In the genomic region with DNA sequence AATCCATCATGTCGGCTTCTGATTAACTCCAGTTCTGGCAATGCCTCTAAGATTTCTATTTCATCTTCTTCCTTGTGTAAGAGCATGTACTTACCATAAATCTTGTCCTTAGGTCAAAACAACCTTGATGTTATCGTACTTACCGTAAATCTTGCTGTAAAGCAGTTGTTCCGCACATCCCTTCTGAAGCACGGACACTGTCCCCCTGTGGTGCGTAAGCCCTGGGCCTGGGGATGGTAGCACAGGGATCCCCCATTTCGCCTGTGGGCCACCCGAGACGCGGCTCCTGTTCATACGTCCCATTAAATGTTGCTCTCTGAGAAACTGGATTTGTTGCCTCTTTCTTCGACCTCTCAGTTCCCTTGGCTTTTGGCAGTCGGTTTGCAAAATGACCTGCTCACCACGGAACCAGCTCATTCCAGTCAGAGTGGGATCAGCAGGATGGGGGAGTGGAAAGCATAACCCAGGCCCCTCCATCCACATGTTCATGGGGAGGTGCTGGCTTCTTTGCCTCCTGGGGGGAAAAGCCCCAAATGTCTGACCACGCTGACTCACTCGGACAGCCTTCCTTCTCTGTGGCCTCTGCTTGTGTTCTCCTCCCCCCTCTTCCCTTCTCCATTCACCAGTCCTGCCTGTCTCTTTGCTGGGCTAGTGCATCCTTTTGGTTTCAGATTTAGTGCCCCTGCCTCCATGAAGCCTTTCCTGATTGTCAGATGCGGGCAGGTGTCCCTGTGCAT, we compare ENCODE assay signal across 14 cellular contexts. TPM values are rescaled to one million over a fixed set of nuclear protein-coding genes. Genes with fewer than 3 reads are reported as not detected.
DNase-seq lines count a peak whose midpoint lies in the region; ATAC-seq, FAIRE-seq and TF ChIP-seq lines count a peak whose summit lies in the region.
"Had no signal": no experiment of that assay in that cellular context is flagged by ENCODE, and none has a peak within 500 bp of the region (broad histone marks: within the 10 kb centered on the region; RNA-seq: fewer than 3 reads in every experiment).

No MANE protein-coding gene starts in this region.

- H4K91ac ChIP-seq in H1 (replicated peaks; ENCODE audit: insufficient read length, low read length) = no peak overlapping the region

- TF ChIP-seq EP300 in H1 (IDR thresholded peaks at IDR 0.05; ENCODE audit: borderline replicate concordance in 1 of 2, low read depth in 2 of 2, low read length in 2 of 2) = no peak

- 0 out of 2 replicates have a peak overlapping the region, but pooled peaks have one; percentile 2 for H2BK5ac ChIP-seq in H1 (ENCODE audit: low read depth, low read length)

- H4K5ac ChIP-seq in H1 (ENCODE audit: insufficient read length, low read depth, low read length) = no peak overlapping the region

- H3K27ac ChIP-seq in H1 (ENCODE audit: low read depth, low read length) = no peak overlapping the region
- H3K27ac ChIP-seq in osteoblast (ENCODE audit: low read depth, low read length) = peak overlapping the region; percentile 76
- H3K27ac ChIP-seq: C4-2B had no signal

- no peaks in the 10 kb centered on the region for H3K23me2 ChIP-seq in H1 (ENCODE audit: low read depth, low read length)

- H3K56ac ChIP-seq in H1 (replicated peaks; ENCODE audit: insufficient read length, low read depth, low read length) = no peak overlapping the region

- ATAC-seq in HG03354 (IDR thresholded peaks at IDR 0.05; ENCODE audit: poor library complexity, severe bottlenecking, unreplicated experiment) = no peak
- ATAC-seq: stimulated activated naive CD8-positive, alpha-beta T cell treated with anti-CD3 and anti-CD28 coated beads, Interleukin-15, Interleukin-2, amounts not matched to agents 100 U/mL and 50 U/mL, for 24 hours had no signal

- H3K9me3 ChIP-seq in H1 (ENCODE audit: insufficient read depth in 2 of 2, low read depth in 1 of 2, low read length in 1 of 2) (no peaks in the 10 kb centered on the region), osteoblast (ENCODE audit: low read depth, low read length) (no peaks in the 10 kb centered on the region)

- no peak overlapping the region for H3K4ac ChIP-seq in H1 (replicated peaks; ENCODE audit: insufficient read length, low read depth, low read length)

- no peak overlapping the region for H3K4me3 ChIP-seq in H1 (ENCODE audit: extremely low read depth in 1 of 4, insufficient read depth in 2 of 4, low read depth in 3 of 4, low read length in 4 of 4)
- peak overlapping the region; percentile 36 for H3K4me3 ChIP-seq in osteoblast (ENCODE audit: insufficient read depth, low read length)

- H3K4me2 ChIP-seq in H1 (ENCODE audit: insufficient read depth in 1 of 2, low read depth in 2 of 2, low read length in 2 of 2) = no peak overlapping the region
- peak overlapping the region; percentile 70 for H3K4me2 ChIP-seq in osteoblast (ENCODE audit: insufficient read depth, low read length)

- H4K20me1 ChIP-seq in H1 (replicated peaks in 1 of 2; ENCODE audit: control insufficient read depth in 1 of 2, insufficient read depth in 2 of 2, low read length in 2 of 2) (no peaks in the 10 kb centered on the region), osteoblast (ENCODE audit: insufficient read depth, low read length) (no peaks in the 10 kb centered on the region)

- peak overlapping the region; percentile 30; the same call in 1 of the 2 replicates for H2AK5ac ChIP-seq in H1 (ENCODE audit: low read depth, low read length)

- CTCF ChIA-PET in H1 (lab: Charles Lee; ENCODE audit: partially characterized antibody) = no interaction called here

- H2BK20ac ChIP-seq in H1 (ENCODE audit: low read length) = no peak overlapping the region

- H3K36me3 ChIP-seq in H1 (ENCODE audit: control insufficient read depth in 2 of 4, insufficient read depth in 4 of 4, low read length in 3 of 4) (no peaks in the 10 kb centered on the region), osteoblast (ENCODE audit: insufficient read depth, low read length) (no peaks in the 10 kb centered on the region)

- TF ChIP-seq POLR2A in H1 (IDR thresholded peaks at IDR 0.05; ENCODE audit: control extremely low read depth in 1 of 2, low read depth in 2 of 2, low read length in 2 of 2) = no peak

- no peak for TF ChIP-seq RAD21 in H1 (IDR thresholded peaks at IDR 0.05 in 1 of 2, conservative IDR thresholded peaks at IDR 0.05 in 1 of 2; ENCODE audit: low read depth in 2 of 2, low read length in 2 of 2)

- no peak overlapping the region for H3K18ac ChIP-seq in H1 (ENCODE audit: extremely low read depth, low read length)

- H2BK120ac ChIP-seq in H1 (replicated peaks; ENCODE audit: low read depth, low read length) = no peak overlapping the region

- no peak overlapping the region for H3K14ac ChIP-seq in H1 (ENCODE audit: insufficient read length)

- H3K27me3 ChIP-seq in H1 (replicated peaks in 1 of 4; ENCODE audit: control insufficient read depth in 3 of 4, extremely low read depth in 1 of 4, insufficient read depth in 3 of 4, low read length in 3 of 4) = no peaks in the 10 kb centered on the region
- H3K27me3 ChIP-seq in osteoblast (ENCODE audit: insufficient read depth, low read length) = no peaks in the 10 kb centered on the region

- 96% methylated on average over 16 of the region's 17 CpGs; no CpG with 5 or more reads in 1 of the 2 experiments for WGBS in H1 (ENCODE audit: extremely low coverage in 1 of 2, insufficient coverage in 1 of 2, insufficient read length in 1 of 2, insufficient replicate concordance in 2 of 2, low coverage in 1 of 2, low lambda C conversion rate in 2 of 2, missing lambda C conversion rate in 1 of 2), 2 experiments

- H4K8ac ChIP-seq in H1 (ENCODE audit: extremely low read depth, insufficient read depth, low read length) = no peak overlapping the region

- H3K79me2 ChIP-seq in H1 (ENCODE audit: control insufficient read depth in 1 of 2, insufficient read depth in 2 of 2, low read length in 2 of 2) (no peaks in the 10 kb centered on the region), osteoblast (ENCODE audit: insufficient read depth, low read length) (peaks cover 79% of the 10 kb centered on the region)

- POLR2A ChIA-PET in H1 (lab: Charles Lee; ENCODE audit: partially characterized antibody) = no interaction called here

- peak; percentile 60 for DNase-seq in ELR (ENCODE audit: low read depth)
- DNase-seq in H1 (ENCODE audit: low read depth in 1 of 2, low spot score in 2 of 2) = no peak
- peak; percentile 85 for DNase-seq in osteoblast (ENCODE audit: insufficient read length, low spot score, missing footprints)
- no peak for DNase-seq in amniotic stem cell (lab: John Stamatoyannopoulos, UW)
- no peak for DNase-seq in NCI-H2107 treated with DMSO at 0.1 percent for 48 hours (lab: John Stamatoyannopoulos, UW; ENCODE audit: unreplicated experiment)
- no peak for DNase-seq in mesenteric fat pad (ENCODE audit: low spot score)
- DNase-seq: hypothalamus; NCI-H1092; NCI-H524; stimulated activated CD4-positive, alpha-beta T cell treated with anti-CD3 and anti-CD28 coated beads, Interleukin-4, amount 100 ng/mL, for 24 hours; stimulated activated naive CD8-positive, alpha-beta T cell treated with anti-CD3 and anti-CD28 coated beads, Interleukin-15, Interleukin-2, amounts not matched to agents 100 U/mL and 50 U/mL, for 24 hours had no signal

- H2BK15ac ChIP-seq in H1 (ENCODE audit: low read length) = no peak overlapping the region

- no peak overlapping the region for H2BK12ac ChIP-seq in H1 (ENCODE audit: low read depth, low read length)

- no peak overlapping the region for H3K23ac ChIP-seq in H1 (ENCODE audit: insufficient read length)

- no peak for FAIRE-seq in H1 (lab: Jason Lieb, UNC)

- H3K4me1 ChIP-seq in H1 (replicated peaks in 1 of 4; ENCODE audit: control insufficient read depth in 3 of 4, insufficient read depth in 4 of 4, low read length in 3 of 4) (no peaks in the 10 kb centered on the region), osteoblast (ENCODE audit: insufficient read depth, low read length) (peaks cover 32% of the 10 kb centered on the region)

- TF ChIP-seq CTCF in H1 (IDR thresholded peaks at IDR 0.05; ENCODE audit: control extremely low read depth in 1 of 3, insufficient read depth in 1 of 3, low read depth in 1 of 3, low read length in 3 of 3) = no peak
- TF ChIP-seq CTCF in osteoblast (IDR thresholded peaks at IDR 0.05; ENCODE audit: extremely low read depth, low read depth, low read length) = no peak

- H3K9ac ChIP-seq in H1 (replicated peaks in 1 of 4; ENCODE audit: extremely low read depth in 1 of 4, low read depth in 3 of 4, low read length in 3 of 4) = no peak overlapping the region

- no peaks in the 10 kb centered on the region; the same call in 1 of the 2 replicates for H3K79me1 ChIP-seq in H1 (ENCODE audit: low read depth, low read length)

- H2AFZ ChIP-seq in H1 (ENCODE audit: low read length) (no peak overlapping the region), osteoblast (ENCODE audit: low read length) (peak overlapping the region; percentile 45)

TF ChIP-seq in PFSK-1, 5 proteins besides CTCF, POLR2A, EP300 and RAD21 (continues in another document):
- TF ChIP-seq POLR2AphosphoS5 (IDR thresholded peaks at IDR 0.05; ENCODE audit: low read depth, low read length) (no peak), FOXP2 (optimal IDR thresholded peaks at IDR 0.05; ENCODE audit: borderline replicate concordance, extremely low read depth, extremely low read length, insufficient read depth) (peak; percentile 8), SIN3A (IDR thresholded peaks at IDR 0.05; ENCODE audit: borderline replicate concordance, insufficient read depth, low read length) (no peak)

TF ChIP-seq in H1, 55 proteins besides CTCF, POLR2A, EP300 and RAD21 (continues in another document):
- TF ChIP-seq NANOG (IDR thresholded peaks at IDR 0.05; ENCODE audit: insufficient read depth, low read depth, low read length, poor library complexity, severe bottlenecking) (no peak), CHD1 (IDR thresholded peaks at IDR 0.05; ENCODE audit: low read depth, low read length) (no peak), HDAC6 (IDR thresholded peaks at IDR 0.05; ENCODE audit: low read depth, low read length) (no peak), NRF1 (IDR thresholded peaks at IDR 0.05; ENCODE audit: low read depth, low read length) (no peak), GABPA (IDR thresholded peaks at IDR 0.05; ENCODE audit: borderline replicate concordance, insufficient read depth, low read length) (no peak), CREB1 (IDR thresholded peaks at IDR 0.05) (no peak), BCL11A (IDR thresholded peaks at IDR 0.05; ENCODE audit: low read depth in 2 of 2, low read length in 2 of 2) (no peak), POU5F1 (IDR thresholded peaks at IDR 0.05; ENCODE audit: low read depth, low read length) (no peak)

RNA-seq across cellular contexts. Expression of a gene that starts 49.9 kb away (rescaled TPM):
- 53.2 TPM for polyA plus RNA-seq in PFSK-1 (2012; ENCODE audit: insufficient read length, low read depth)
- 39.3 and 40.9 TPM in 2 replicates for total RNA-seq in H1 (2021; fragmentation: NEBNext Ultra II Directional; extraction: Animal tissue kit (Norgen Biotek cat#: 25700))
- 15.2 TPM in 2 replicates for polyA plus RNA-seq in H1 (2011; rRNA removed)
- 16.7 TPM for polyA plus RNA-seq in H1 (2011; cell fraction: cytosol; rRNA removed)
- 27.4 TPM for polyA plus RNA-seq in H1 (2011; cell fraction: nucleus; rRNA removed)
- polyA plus RNA-seq in H1 (2012, experiment 1 of 2) = 17.8 to 28.0 TPM (median 22.6 TPM) in 4 replicates
- polyA plus RNA-seq in H1 (2012, experiment 2 of 2) = 6.0 TPM
- polyA plus RNA-seq in H1 (2013, experiment 1 of 2) = 65.4 TPM
- 69.7 TPM for polyA plus RNA-seq in H1 (2013, experiment 2 of 2)
- 54.0 and 57.9 TPM in 2 replicates for polyA minus RNA-seq in H1 (2011; rRNA and poly(A)+ RNA removed)
- polyA minus RNA-seq in H1 (2011; cell fraction: cytosol; rRNA and poly(A)+ RNA removed) = 14.6 TPM
- 33.4 TPM for polyA minus RNA-seq in H1 (2011; cell fraction: nucleus; rRNA and poly(A)+ RNA removed)
- total RNA-seq in osteoblast (120 and 144 TPM in 2 replicates), mesenteric fat pad (80.7 TPM)

Comparison
In these comparisons a context has a peak if more than half of its experiments do, and no peak if none do; other contexts are left out.
1. DNase-seq: peak in ELR (single experiment) and osteoblast (single experiment); none in H1 (0 of 2), amniotic stem cell (single experiment), NCI-H2107 treated with DMSO at 0.1 percent for 48 hours (single experiment) and mesenteric fat pad (single experiment).